ENCODE assay signal across 9 cellular contexts in the genomic region with DNA sequence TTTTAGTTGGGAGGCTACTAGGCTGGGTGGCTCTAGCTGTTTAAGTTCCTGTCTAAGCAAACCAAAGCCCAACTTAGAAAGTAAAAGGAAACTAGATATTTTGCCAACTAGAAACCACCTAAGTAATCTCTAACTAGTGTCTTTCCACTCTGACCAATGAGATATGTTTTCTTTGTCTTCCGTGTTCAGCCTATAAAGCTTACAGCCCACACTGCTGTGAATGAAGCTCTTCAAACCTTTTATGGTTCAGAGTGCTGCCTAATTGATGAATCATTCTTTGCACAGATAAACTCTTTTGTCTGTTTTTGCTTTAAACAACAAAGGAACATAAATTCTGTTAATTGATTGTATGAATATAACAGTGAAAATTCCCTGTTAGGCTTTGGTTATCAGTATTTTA.
A peak's percentile ranks its signal among the peaks of the same experiment; 100 is the strongest.
DNase-seq lines count a peak whose midpoint lies in the region; ATAC-seq and TF ChIP-seq lines count a peak whose summit lies in the region.
"Had no signal": no experiment of that assay in that cellular context is flagged by ENCODE, and none has a peak within 500 bp of the region (broad histone marks: within the 10 kb centered on the region; RNA-seq: fewer than 3 reads in every experiment).

No MANE protein-coding gene starts in this region.

- POLR2A ChIA-PET in Caco-2 (lab: Charles Lee): no interaction called here

- peak in 1 of 2 experiments; percentile 15 for DNase-seq in Caco-2
- DNase-seq in HCEC 1CT: peak; percentile 59
- no peak for DNase-seq in T-helper 17 cell
- peak; percentile 83 for DNase-seq in kidney tubule cell (ENCODE audit: low spot score)
- DNase-seq in CD1c-positive myeloid dendritic cell (ENCODE audit: extremely low spot score): no peak
- no peak for DNase-seq in KG1 (lab: John Stamatoyannopoulos, UW)
- DNase-seq in T-helper 9 cell: no peak
- no peak for DNase-seq in stimulated activated CD4-positive, alpha-beta T cell treated with anti-CD3 and anti-CD28 coated beads, Interleukin-4, amount 100 ng/mL, for 24 hours

- H3K4me1 Mint-ChIP-seq in Caco-2 (ENCODE audit: low read depth, unreplicated experiment) (peaks cover 22% of the 10 kb centered on the region), T-helper 17 cell (peaks cover 41% of the 10 kb centered on the region)

- H3K36me3 Mint-ChIP-seq in Caco-2 (ENCODE audit: insufficient read depth, unreplicated experiment) (no peaks in the 10 kb centered on the region), T-helper 17 cell (ENCODE audit: low read depth) (peaks cover 2% of the 10 kb centered on the region)

- no TSS peak for BruUV-seq in Caco-2 (replicated peaks; lab: Mats Ljungman, UMichigan)

- no peaks in the 10 kb centered on the region for H3K27me3 Mint-ChIP-seq in Caco-2 (ENCODE audit: insufficient read depth, unreplicated experiment)
- H3K27me3 Mint-ChIP-seq in T-helper 17 cell: no peaks in the 10 kb centered on the region

- no peak overlapping the region for H3K4me3 ChIP-seq in Caco-2 (ENCODE audit: low read depth, low read length)
- H3K4me3 ChIP-seq: cardiac muscle cell had no signal

- H3K9me3 ChIP-seq in Caco-2: no peaks in the 10 kb centered on the region
- H3K9me3 ChIP-seq in T-helper 17 cell (ENCODE audit: control insufficient read depth, low read length, poor library complexity, severe bottlenecking): no peaks in the 10 kb centered on the region

- no peaks in the 10 kb centered on the region for H3K27me3 ChIP-seq in Caco-2 (replicated peaks; ENCODE audit: control insufficient read depth, insufficient read depth, low read length)
- H3K27me3 ChIP-seq: cardiac muscle cell had no signal

- H3K9me3 Mint-ChIP-seq in Caco-2 (ENCODE audit: unreplicated experiment): no peaks in the 10 kb centered on the region

- CTCF ChIA-PET in Caco-2 (lab: Charles Lee): no interaction called here

- TF ChIP-seq CTCF in Caco-2 (IDR thresholded peaks at IDR 0.05; ENCODE audit: insufficient read depth in 1 of 2, low read depth in 1 of 2, low read length in 1 of 2, severe bottlenecking in 1 of 2, unreplicated experiment in 1 of 2): no peak

- intact Hi-C loops in Caco-2 (cut with micrococcal nuclease; ENCODE audit: unreplicated experiment): no loop called here

- H3K27ac Mint-ChIP-seq in Caco-2 (ENCODE audit: unreplicated experiment): peak overlapping the region; percentile 53
- no peak overlapping the region for H3K27ac Mint-ChIP-seq in T-helper 17 cell

- H3K4me3 Mint-ChIP-seq in Caco-2 (ENCODE audit: unreplicated experiment) (no peak overlapping the region), T-helper 17 cell (no peak overlapping the region)

- peak; percentile 71 for ATAC-seq in T-helper 17 cell

- no peaks in the 10 kb centered on the region for H3K36me3 ChIP-seq in Caco-2 (ENCODE audit: control insufficient read depth, insufficient read depth, low read length)
- H3K36me3 ChIP-seq: cardiac muscle cell had no signal

- H3K4me1 ChIP-seq in Caco-2: peaks cover 26% of the 10 kb centered on the region

Comparison
In these comparisons a context has a peak if more than half of its experiments do, and no peak if none do; other contexts are left out.
1. DNase-seq: peak in HCEC 1CT (single experiment) and kidney tubule cell (single experiment); none in T-helper 17 cell (0 of 3), CD1c-positive myeloid dendritic cell (single experiment), KG1 (single experiment), T-helper 9 cell (single experiment) and stimulated activated CD4-positive, alpha-beta T cell treated with anti-CD3 and anti-CD28 coated beads, Interleukin-4, amount 100 ng/mL, for 24 hours (single experiment).